21 cellular contexts compared by ENCODE assay signal in genomic region chr5:171664489-171664888, GRCh38.
DNase-seq lines count a peak whose midpoint lies in the region; ATAC-seq, FAIRE-seq and TF ChIP-seq lines count a peak whose summit lies in the region.
"Had no signal": no experiment of that assay in that cellular context is flagged by ENCODE, and none has a peak within 500 bp of the region (broad histone marks: within the 10 kb centered on the region; RNA-seq: fewer than 3 reads in every experiment).

No MANE protein-coding gene starts in this region.

- no peaks in the 10 kb centered on the region for H3K36me3 ChIP-seq in IMR-90 (ENCODE audit: control insufficient read depth, insufficient read depth, low read length)
- no peaks in the 10 kb centered on the region for H3K36me3 ChIP-seq in neuronal stem cell (replicated peaks in 1 of 2; ENCODE audit: control insufficient read depth in 2 of 2, insufficient read depth in 2 of 2, low read length in 2 of 2)
- no peaks in the 10 kb centered on the region for H3K36me3 ChIP-seq in tibial artery
- H3K36me3 ChIP-seq: BLaER1 treated with 17β-estradiol and CSF1 and Interleukin-3, amounts not matched to agents 10 nM and 100 nM had no signal

- intact Hi-C loops in IMR-90 (cut with micrococcal nuclease) (no loop called here), tibial artery (cut with DNase I; ENCODE audit: low total_unique reads) (no loop called here)

- H2BK12ac ChIP-seq in neuronal stem cell (ENCODE audit: low read length): peak overlapping the region; percentile 16

- H4K5ac ChIP-seq in IMR-90 (ENCODE audit: low read depth, low read length): no peak overlapping the region

- no peak overlapping the region for H2BK120ac ChIP-seq in IMR-90 (ENCODE audit: low read depth, low read length)
- H2BK120ac ChIP-seq in neuronal stem cell (ENCODE audit: low read depth, low read length): no peak overlapping the region

- no peak overlapping the region for H3K56ac ChIP-seq in IMR-90 (ENCODE audit: extremely low read depth, insufficient read depth, low read length)

- H3K79me1 ChIP-seq in IMR-90 (ENCODE audit: low read depth in 1 of 2, low read length in 2 of 2) (no peaks in the 10 kb centered on the region), neuronal stem cell (ENCODE audit: low read depth, low read length) (no peaks in the 10 kb centered on the region)

- no peak overlapping the region for H3K4me2 ChIP-seq in A549
- H3K4me2 ChIP-seq in IMR-90 (ENCODE audit: low read depth, low read length): no peak overlapping the region
- H3K4me2 ChIP-seq in neuronal stem cell (ENCODE audit: insufficient read depth, low read length, poor library complexity, severe bottlenecking): no peak overlapping the region
- H3K4me2 ChIP-seq: BLaER1 treated with 17β-estradiol and CSF1 and Interleukin-3, amounts not matched to agents 10 nM and 100 nM had no signal

- H2AFZ ChIP-seq in IMR-90 (replicated peaks; ENCODE audit: low read length, poor library complexity) (no peak overlapping the region), neuronal stem cell (ENCODE audit: low read length) (no peak overlapping the region)

- no peak overlapping the region for H4K91ac ChIP-seq in IMR-90 (ENCODE audit: insufficient read depth, low read depth, low read length)
- H4K91ac ChIP-seq in neuronal stem cell (ENCODE audit: low read depth, low read length, poor library complexity): no peak overlapping the region

- H3K9me3 ChIP-seq in A549 (peaks cover 8% of the 10 kb centered on the region; the same call in 2 of the 3 replicates), IMR-90 (ENCODE audit: control insufficient read depth, insufficient read depth, low read length) (no peaks in the 10 kb centered on the region), neuronal stem cell (replicated peaks in 1 of 2; ENCODE audit: control insufficient read depth in 2 of 2, insufficient read depth in 1 of 2, low read depth in 1 of 2, low read length in 2 of 2) (no peaks in the 10 kb centered on the region), tibial artery (no peaks in the 10 kb centered on the region)
- H3K9me3 ChIP-seq: Caco-2 had no signal

- H2BK5ac ChIP-seq in IMR-90 (ENCODE audit: low read depth, low read length, poor library complexity, severe bottlenecking) (no peak overlapping the region), neuronal stem cell (ENCODE audit: low read length) (no peak overlapping the region)

- POLR2A ChIA-PET in A549 (lab: Yijun Ruan, JAX) (no interaction called here), IMR-90 (lab: Charles Lee; ENCODE audit: unreplicated experiment) (no interaction called here)

- no peak overlapping the region for H3K4me3 ChIP-seq in A549
- no peak overlapping the region for H3K4me3 ChIP-seq in IMR-90 (ENCODE audit: insufficient read depth, low read depth, low read length)
- no peak overlapping the region for H3K4me3 ChIP-seq in neuronal stem cell (ENCODE audit: low read length in 2 of 2)
- no peak overlapping the region for H3K4me3 ChIP-seq in tibial artery
- H3K4me3 ChIP-seq: BLaER1 treated with 17β-estradiol and CSF1 and Interleukin-3, amounts not matched to agents 10 nM and 100 nM had no signal

- TF ChIP-seq RAD21 in A549 (conservative IDR thresholded peaks at IDR 0.05 in 1 of 2, IDR thresholded peaks at IDR 0.05 in 1 of 2) (no peak), IMR-90 (IDR thresholded peaks at IDR 0.05; ENCODE audit: low read length) (no peak)

- no peak overlapping the region for H3K9ac ChIP-seq in IMR-90 (ENCODE audit: low read depth, low read length)
- H3K9ac ChIP-seq in neuronal stem cell (ENCODE audit: low read depth, low read length, poor library complexity): no peak overlapping the region
- H3K9ac ChIP-seq: BLaER1 treated with 17β-estradiol and CSF1 and Interleukin-3, amounts not matched to agents 10 nM and 100 nM had no signal

- H3K4ac ChIP-seq in IMR-90 (ENCODE audit: low read depth, low read length): no peak overlapping the region
- H3K4ac ChIP-seq in neuronal stem cell (ENCODE audit: low read length): no peak overlapping the region

- TF ChIP-seq CTCF in A549 (IDR thresholded peaks at IDR 0.05) (no peak), IMR-90 (conservative IDR thresholded peaks at IDR 0.05; ENCODE audit: low read depth, low read length) (no peak), tibial artery (IDR thresholded peaks at IDR 0.05) (no peak)

- no peaks in the 10 kb centered on the region; the same call in 1 of the 2 replicates for H3K9me1 ChIP-seq in IMR-90 (ENCODE audit: insufficient read depth, low read length)

- H3K18ac ChIP-seq in IMR-90 (ENCODE audit: low read depth, low read length): no peak overlapping the region
- H3K18ac ChIP-seq in neuronal stem cell (ENCODE audit: low read length): no peak overlapping the region

- no peak overlapping the region for H2AK9ac ChIP-seq in IMR-90 (replicated peaks; ENCODE audit: low read depth, low read length, poor library complexity)

- no TSS peak for BruUV-seq in IMR-90 (replicated peaks; lab: Mats Ljungman, UMichigan)

- DNase-seq in A549 (ENCODE audit: low read depth in 1 of 2, low spot score in 1 of 2): no peak
- DNase-seq in IMR-90: no peak
- no peak for DNase-seq in neuronal stem cell (ENCODE audit: low spot score)
- DNase-seq in tibial artery: no peak
- DNase-seq in GM19239 (ENCODE audit: insufficient read length, low spot score): no peak
- DNase-seq: 8988T; AML-193; Caco-2; Calu3; CD4-positive, alpha-beta T cell; CD8-positive, alpha-beta T cell; DMS 273 treated with DMSO at 0.1 percent for 48 hours; DMS153; DMS53; DMS79; GF-D8 had no signal

- TF ChIP-seq POLR2A in A549 (IDR thresholded peaks at IDR 0.05; ENCODE audit: low read length) (no peak), IMR-90 (IDR thresholded peaks at IDR 0.05; ENCODE audit: low read depth, low read length) (no peak)

- H3K14ac ChIP-seq in IMR-90 (replicated peaks; ENCODE audit: low read depth, low read length) (no peak overlapping the region), neuronal stem cell (ENCODE audit: low read length) (no peak overlapping the region)

- H3K27ac ChIP-seq in A549: no peak overlapping the region
- H3K27ac ChIP-seq in IMR-90 (ENCODE audit: insufficient read depth, low read length): no peak overlapping the region
- no peak overlapping the region for H3K27ac ChIP-seq in neuronal stem cell (replicated peaks; ENCODE audit: low read length)
- no peak overlapping the region for H3K27ac ChIP-seq in tibial artery
- H3K27ac ChIP-seq: BLaER1 treated with 17β-estradiol and CSF1 and Interleukin-3, amounts not matched to agents 10 nM and 100 nM; C4-2B had no signal

- in situ Hi-C loops in IMR-90 (cut with MboI; ENCODE audit: low sequenced_read_pairs): no loop called here

- dilution Hi-C loops in IMR-90 (cut with HindIII; ENCODE audit: low sequenced_read_pairs, unreplicated experiment): no loop called here

- no peak overlapping the region for H2BK20ac ChIP-seq in IMR-90 (ENCODE audit: low read depth, low read length)

- H3K23ac ChIP-seq in IMR-90 (ENCODE audit: low read depth, low read length) (no peak overlapping the region), neuronal stem cell (ENCODE audit: low read depth, low read length, poor library complexity) (no peak overlapping the region)

- CTCF ChIA-PET in A549 (lab: Yijun Ruan, JAX) (no interaction called here), IMR-90 (lab: Yijun Ruan, JAX) (no interaction called here)

- H2BK15ac ChIP-seq in IMR-90 (ENCODE audit: low read depth, low read length): no peak overlapping the region
- H2BK15ac ChIP-seq in neuronal stem cell (ENCODE audit: low read length): no peak overlapping the region

- H2AK5ac ChIP-seq in IMR-90 (ENCODE audit: low read depth, low read length) (no peak overlapping the region), neuronal stem cell (ENCODE audit: low read depth, low read length) (no peak overlapping the region)

- no peaks in the 10 kb centered on the region for H4K20me1 ChIP-seq in IMR-90 (ENCODE audit: insufficient read depth, low read length)
- H4K20me1 ChIP-seq: BLaER1 treated with 17β-estradiol and CSF1 and Interleukin-3, amounts not matched to agents 10 nM and 100 nM had no signal

- FAIRE-seq in A549 (lab: Jason Lieb, UNC) (no peak), GM19239 (lab: Jason Lieb, UNC) (no peak)
- FAIRE-seq: A204.1, G401.6, GM12891 had no signal

- ATAC-seq in A549: no peak
- ATAC-seq in IMR-90 (ENCODE audit: low read depth): no peak
- ATAC-seq: CD8-positive, alpha-beta T cell had no signal

- H4K8ac ChIP-seq in IMR-90 (ENCODE audit: low read depth in 2 of 2, low read length in 2 of 2) (no peak overlapping the region), neuronal stem cell (ENCODE audit: low read depth, low read length) (no peak overlapping the region)

- WGBS in A549 (ENCODE audit: missing lambda C conversion rate): 21% methylated on average over 4 of the region's 4 CpGs
- no CpG with 5 or more reads among the region's 4 CpGs for WGBS in IMR-90 (ENCODE audit: extremely low coverage in 2 of 2, insufficient read length in 1 of 2), 2 experiments
- no CpG with 5 or more reads among the region's 4 CpGs for WGBS in neuronal stem cell (ENCODE audit: extremely low coverage in 2 of 2, insufficient read length in 2 of 2, insufficient replicate concordance in 1 of 2), 2 donors

- no peak for TF ChIP-seq EP300 in A549 (IDR thresholded peaks at IDR 0.05)

- H3K27me3 ChIP-seq in IMR-90 (ENCODE audit: control insufficient read depth, insufficient read depth, low read length) (no peaks in the 10 kb centered on the region; the same call in 1 of the 2 replicates), neuronal stem cell (ENCODE audit: control insufficient read depth in 3 of 3, insufficient read depth in 3 of 3, low read depth in 1 of 3, low read length in 3 of 3) (no peaks in the 10 kb centered on the region), tibial artery (no peaks in the 10 kb centered on the region)
- H3K27me3 ChIP-seq: BLaER1 treated with 17β-estradiol and CSF1 and Interleukin-3, amounts not matched to agents 10 nM and 100 nM had no signal

- H3K4me1 ChIP-seq in A549 (no peaks in the 10 kb centered on the region), IMR-90 (ENCODE audit: control insufficient read depth, insufficient read depth, low read length) (0 out of 2 replicates have a peak, but pooled peaks cover 2% of the 10 kb centered on the region), neuronal stem cell (ENCODE audit: control insufficient read depth in 2 of 2, insufficient read depth in 1 of 2, low read depth in 1 of 2, low read length in 2 of 2) (peaks cover 0 to 17% of the 10 kb centered on the region in 2 donors), tibial artery (peaks cover 0 to 37% (median 10%) of the 10 kb centered on the region in 4 donors)
- H3K4me1 ChIP-seq: Caco-2 had no signal

TF ChIP-seq in A549, 52 proteins besides CTCF, POLR2A, EP300 and RAD21 (continues in another document):
- no peak for TF ChIP-seq ZSCAN20 (CRISPR knock-in tag; IDR thresholded peaks at IDR 0.05)

TF ChIP-seq in IMR-90, 13 proteins besides CTCF, POLR2A, EP300 and RAD21:
- TF ChIP-seq MAFK (IDR thresholded peaks at IDR 0.05; ENCODE audit: low read depth, low read length): peak; percentile 55
- no peak for TF ChIP-seq MAZ (IDR thresholded peaks at IDR 0.05; ENCODE audit: borderline replicate concordance, low read depth, low read length)
